Comparison of ENCODE assay signal across 8 cellular contexts in genomic region chr11:68014157-68014965, GRCh38. TPM values are rescaled to one million over a fixed set of nuclear protein-coding genes. Genes with fewer than 3 reads are reported as not detected.
DNase-seq lines count a peak whose midpoint lies in the region; ATAC-seq and TF ChIP-seq lines count a peak whose summit lies in the region.

No MANE protein-coding gene starts in this region.

- H3K4me1 ChIP-seq in HCT116 (ENCODE audit: control insufficient read depth in 1 of 2, insufficient read depth in 2 of 2, low read length in 2 of 2), result peaks cover 79 to 92% of the 10 kb centered on the region in 2 experiments
- peaks cover 39 to 44% of the 10 kb centered on the region in 2 experiments; a peak in 3 of 4 replicates for H3K4me1 ChIP-seq in SK-N-SH (ENCODE audit: control insufficient read depth in 1 of 2, insufficient read depth in 2 of 2, low read depth in 1 of 2, low read length in 1 of 2)
- H3K4me1 ChIP-seq in spleen, result peaks cover 6 to 80% (median 58%) of the 10 kb centered on the region in 6 donors

- DNase-seq in HCT116 (ENCODE audit: low read depth, low spot score), result peak; percentile 64
- no peak for DNase-seq in SK-N-SH
- peak; percentile 86 for DNase-seq in fibroblast of pulmonary artery (ENCODE audit: low read depth)
- DNase-seq in spleen, result no peak
- no peak for DNase-seq in activated gamma-delta T cell treated with Interleukin-2 at 50 U/mL for 16 hours
- DNase-seq in NCI-H1694 (lab: John Stamatoyannopoulos, UW), result no peak
- DNase-seq in dorsolateral prefrontal cortex, result no peak

- no peak for TF ChIP-seq POLR2A in HCT116 (IDR thresholded peaks at IDR 0.05; ENCODE audit: borderline replicate concordance, extremely low read depth, insufficient read depth, insufficient read length)
- no peak for TF ChIP-seq POLR2A in spleen (IDR thresholded peaks at IDR 0.05)

- H4K20me1 ChIP-seq in HCT116 (ENCODE audit: insufficient read depth), result no peaks in the 10 kb centered on the region
- H4K20me1 ChIP-seq in SK-N-SH (ENCODE audit: insufficient read depth), result no peaks in the 10 kb centered on the region

- TF ChIP-seq RAD21 in HCT116 (IDR thresholded peaks at IDR 0.05; ENCODE audit: low read depth), result no peak
- no peak for TF ChIP-seq RAD21 in SK-N-SH (IDR thresholded peaks at IDR 0.05; ENCODE audit: low read length)

- intact Hi-C loops in HCT116 (cut with micrococcal nuclease), result loop anchor here (5.0 kb wide), 1 partner anchor 193 kb away; no protein-coding TSS in a partner anchor
- intact Hi-C loops in spleen (cut with DNase I; ENCODE audit: low total_unique reads), result no loop called here
- intact Hi-C loops in dorsolateral prefrontal cortex (cut with DNase I), result loop anchor here in 1 of 2 donors (5.0 kb wide), 2 partner anchors 108 to 193 kb away; partner anchors contain the start of gene CHKA

- ATAC-seq in HCT116 (peak; percentile 57), GM19395 (IDR thresholded peaks at IDR 0.05; ENCODE audit: unreplicated experiment) (no peak)

- H3K9me3 ChIP-seq in HCT116 (ENCODE audit: control insufficient read depth in 1 of 2, insufficient read depth in 1 of 2, low read depth in 1 of 2, low read length in 2 of 2) (no peaks in the 10 kb centered on the region), SK-N-SH (no peaks in the 10 kb centered on the region), spleen (no peaks in the 10 kb centered on the region)

- POLR2A ChIA-PET in HCT116 (lab: Charles Lee), result interaction anchor here (1.2 to 1.3 kb wide), 3 partner anchors 10 to 16 kb away, joined by 3 to 5 read pairs (median 3); partner anchors contain the start of genes NDUFS8 and UNC93B1
- POLR2A ChIA-PET in SK-N-SH (lab: Yijun Ruan, JAX), result no interaction called here

- no peak for TF ChIP-seq EP300 in SK-N-SH (IDR thresholded peaks at IDR 0.05; ENCODE audit: borderline replicate concordance in 1 of 2, low read depth in 1 of 2, low read length in 1 of 2)

- RAD21 ChIA-PET in HCT116 (lab: Charles Lee; ENCODE audit: low non-redundant PET in 1 of 2, low total read pairs in 2 of 2, uncharacterized antibody in 2 of 2, unreplicated experiment in 2 of 2), result no interaction called here

- H3K9me2 ChIP-seq in HCT116 (ENCODE audit: insufficient read depth) (no peaks in the 10 kb centered on the region), SK-N-SH (no peaks in the 10 kb centered on the region)

- peaks cover 20% of the 10 kb centered on the region; the same call in 1 of the 2 replicates for H3K79me2 ChIP-seq in HCT116 (ENCODE audit: insufficient read depth, low read length)
- peaks cover 18% of the 10 kb centered on the region for H3K79me2 ChIP-seq in SK-N-SH (ENCODE audit: insufficient read depth)

- H3K9ac ChIP-seq in HCT116 (ENCODE audit: low read length) (peak overlapping the region; percentile 86), SK-N-SH (peak overlapping the region; percentile 76)

- peaks cover 15% of the 10 kb centered on the region for H3F3A ChIP-seq in SK-N-SH (replicated peaks; ENCODE audit: insufficient read depth)

- CTCF ChIA-PET in HCT116 (lab: Charles Lee) (interaction anchor here (0.8 kb wide), 1 partner anchor 59 kb away, joined by 3 read pairs; no protein-coding TSS in a partner anchor), SK-N-SH (lab: Yijun Ruan, JAX) (interaction anchor here (0.9 to 1.4 kb wide), 4 partner anchors 82 to 197 kb away, joined by 3 read pairs; no protein-coding TSS in a partner anchor)

- no peaks in the 10 kb centered on the region for H3K27me3 ChIP-seq in HCT116 (ENCODE audit: insufficient read depth, low read length)
- no peaks in the 10 kb centered on the region for H3K27me3 ChIP-seq in SK-N-SH (ENCODE audit: insufficient read depth)
- H3K27me3 ChIP-seq in spleen (replicated peaks in 1 of 7), result peaks cover 0 to 5% (median 0%) of the 10 kb centered on the region in 7 donors
- H3K27me3 ChIP-seq in dorsolateral prefrontal cortex, result no peaks in the 10 kb centered on the region

- BruUV-seq in HCT116 (replicated peaks; lab: Mats Ljungman, UMichigan), result TSS peak; percentile 79

- H3K4me3 ChIP-seq in HCT116 (replicated peaks in 1 of 2; ENCODE audit: low read depth in 1 of 2, low read length in 2 of 2) (peak overlapping the region; percentile 36 to 51), SK-N-SH (ENCODE audit: low read depth in 2 of 2, low read length in 1 of 2) (no peak overlapping the region), fibroblast of pulmonary artery (replicated peaks; ENCODE audit: low read depth, low read length) (no peak overlapping the region), spleen (peak overlapping the region in 1 of 8 donors; percentile 5), dorsolateral prefrontal cortex (no peak overlapping the region)

- H3K4me2 ChIP-seq in HCT116 (ENCODE audit: low read length), result peak overlapping the region; percentile 97
- peak overlapping the region; percentile 64 for H3K4me2 ChIP-seq in SK-N-SH

- WGBS in SK-N-SH (ENCODE audit: low lambda C conversion rate), result 32% methylated on average over 13 of the region's 17 CpGs
- 29 to 50% (median 49%) methylated on average over 15 to 17 of the region's 17 CpGs for WGBS in spleen, 5 donors

- TF ChIP-seq CTCF in HCT116 (IDR thresholded peaks at IDR 0.05 in 2 of 3, conservative IDR thresholded peaks at IDR 0.05 in 1 of 3; ENCODE audit: borderline replicate concordance in 1 of 3, insufficient read depth in 1 of 3, low read depth in 2 of 3, low read length in 2 of 3), result no peak
- TF ChIP-seq CTCF in SK-N-SH (IDR thresholded peaks at IDR 0.05), result no peak
- TF ChIP-seq CTCF in fibroblast of pulmonary artery (IDR thresholded peaks at IDR 0.05; ENCODE audit: low read length, missing control alignments), result no peak
- TF ChIP-seq CTCF in spleen (IDR thresholded peaks at IDR 0.05 in 8 of 11, conservative IDR thresholded peaks at IDR 0.05 in 3 of 11), result no peak
- no peak for TF ChIP-seq CTCF in dorsolateral prefrontal cortex (IDR thresholded peaks at IDR 0.05 in 54 of 56, conservative IDR thresholded peaks at IDR 0.05 in 2 of 56; ENCODE audit: low read depth in 1 of 56, partially characterized antibody in 56 of 56)

- no peak overlapping the region for H2AFZ ChIP-seq in HCT116 (ENCODE audit: low read depth, low read length, poor library complexity, severe bottlenecking)
- H2AFZ ChIP-seq in SK-N-SH (ENCODE audit: low read depth), result no peak overlapping the region

- no peaks in the 10 kb centered on the region for H3K36me3 ChIP-seq in HCT116 (ENCODE audit: control insufficient read depth in 1 of 2, insufficient read depth in 2 of 2, low read length in 2 of 2)
- H3K36me3 ChIP-seq in SK-N-SH (replicated peaks in 1 of 2; ENCODE audit: control insufficient read depth in 1 of 2, insufficient read depth in 2 of 2, low read length in 1 of 2), result no peaks in the 10 kb centered on the region
- peaks cover 0 to 51% (median 0%) of the 10 kb centered on the region in 6 donors for H3K36me3 ChIP-seq in spleen

- H3K27ac ChIP-seq in HCT116 (ENCODE audit: low read depth, low read length) (peak overlapping the region; percentile 96), SK-N-SH (ENCODE audit: low read depth in 2 of 2, low read length in 1 of 2) (peak overlapping the region; percentile 80 to 96; a peak in 3 of 4 replicates), spleen (peak overlapping the region in 6 of 8 donors; percentile 5 to 93 (median 90)), dorsolateral prefrontal cortex (peak overlapping the region in 2 of 59 donors; percentile 44 to 47)

TF ChIP-seq in HCT116, 20 proteins besides CTCF, POLR2A, EP300 and RAD21 (continues in another document):
- no peak for TF ChIP-seq SIN3A (IDR thresholded peaks at IDR 0.05; ENCODE audit: low read depth)

TF ChIP-seq in SK-N-SH, 30 proteins besides CTCF, POLR2A, EP300 and RAD21 (continues in another document):
- peak; percentile 16; the same call in 1 of the 2 replicates for TF ChIP-seq PBX3 (IDR thresholded peaks at IDR 0.05)
- peak; percentile 31; the same call in 1 of the 2 replicates for TF ChIP-seq NFIC (IDR thresholded peaks at IDR 0.05; ENCODE audit: borderline replicate concordance)

RNA-seq across cellular contexts. Expression of gene ALDH3B1, which starts 4.2 kb away (rescaled TPM):
- total RNA-seq in HCT116 (2021; ENCODE audit: unreplicated experiment), result 25.5 TPM
- 28.9 and 39.8 TPM in 2 replicates for polyA plus RNA-seq in HCT116 (2012)
- polyA plus RNA-seq in SK-N-SH (2012; rRNA removed), result 14.9 and 15.9 TPM in 2 replicates
- 6.7 and 10.3 TPM in 2 replicates for polyA plus RNA-seq in SK-N-SH (2012; cell fraction: cytosol; rRNA removed)
- polyA plus RNA-seq in SK-N-SH (2012; cell fraction: nucleus; rRNA removed), result 20.7 and 23.3 TPM in 2 replicates
- 10 to 100 TPM; 24.8 to 46.8 (median 37.8) TPM for total RNA-seq in spleen
- 10 to 100 TPM in 1 of 3 donors, 1 to 10 TPM in 2; 7.8 to 16.4 (median 7.9) TPM for polyA plus RNA-seq in spleen
- total RNA-seq in dorsolateral prefrontal cortex, result 1 to 10 TPM; 1.2 to 7.7 (median 3.1) TPM

RNA-seq across cellular contexts. Expression of gene UNC93B1, which starts 10.5 kb away (rescaled TPM):
- 72.9 TPM for total RNA-seq in HCT116 (2021; ENCODE audit: unreplicated experiment)
- 55.1 and 67.6 TPM in 2 replicates for polyA plus RNA-seq in HCT116 (2012)
- 28.9 and 30.9 TPM in 2 replicates for polyA plus RNA-seq in SK-N-SH (2012; rRNA removed)
- 9.1 and 18.1 TPM in 2 replicates for polyA plus RNA-seq in SK-N-SH (2012; cell fraction: cytosol; rRNA removed)
- 85.6 and 104 TPM in 2 replicates for polyA plus RNA-seq in SK-N-SH (2012; cell fraction: nucleus; rRNA removed)
- total RNA-seq in spleen, result 100 to 1,000 TPM; 110 to 151 (median 128) TPM
- 100 to 1,000 TPM; 112 to 192 (median 162) TPM for polyA plus RNA-seq in spleen
- total RNA-seq in dorsolateral prefrontal cortex, result 10 to 100 TPM in 80 of 120 experiments, 1 to 10 TPM in 40; 5.7 to 20.9 (median 11.2) TPM

RNA-seq across cellular contexts. Expression of gene NDUFS8, which starts 16.1 kb away (rescaled TPM):
- total RNA-seq in HCT116 (2021; ENCODE audit: unreplicated experiment) (189 TPM), spleen (100 to 1,000 TPM in 2 of 7 donors, 10 to 100 TPM in 5; 75.4 to 125 (median 91.5) TPM), dorsolateral prefrontal cortex (100 to 1,000 TPM in 119 of 120 experiments, 10 to 100 TPM in 1; 98.7 to 186 (median 138) TPM)
- polyA plus RNA-seq in HCT116 (2012), result 245 and 268 TPM in 2 replicates
- polyA plus RNA-seq in SK-N-SH (2012; rRNA removed) (87.2 and 123 TPM in 2 replicates), spleen (100 to 1,000 TPM in 2 of 3 donors, 10 to 100 TPM in 1; 94.8 to 132 (median 105) TPM)
- 58.2 and 80.4 TPM in 2 replicates for polyA plus RNA-seq in SK-N-SH (2012; cell fraction: cytosol; rRNA removed)
- polyA plus RNA-seq in SK-N-SH (2012; cell fraction: nucleus; rRNA removed), result 123 and 172 TPM in 2 replicates

RNA-seq across cellular contexts. Expression of gene TCIRG1, which starts 24.5 kb away (rescaled TPM):
- total RNA-seq in HCT116 (2021; ENCODE audit: unreplicated experiment), result 101 TPM
- polyA plus RNA-seq in HCT116 (2012), result 88.7 and 97.2 TPM in 2 replicates
- polyA plus RNA-seq in SK-N-SH (2012; rRNA removed), result 0.58 and 0.73 TPM in 2 replicates
- 0.13 and 0.29 TPM in 2 replicates for polyA plus RNA-seq in SK-N-SH (2012; cell fraction: cytosol; rRNA removed)
- 4.8 and 6.8 TPM in 2 replicates for polyA plus RNA-seq in SK-N-SH (2012; cell fraction: nucleus; rRNA removed)
- 100 to 1,000 TPM; 286 to 540 (median 360) TPM for total RNA-seq in spleen
- polyA plus RNA-seq in spleen, result 100 to 1,000 TPM; 199 to 707 (median 698) TPM
- 10 to 100 TPM in 110 of 120 experiments, 1 to 10 TPM in 10; 6.5 to 49.6 (median 16.9) TPM for total RNA-seq in dorsolateral prefrontal cortex

Comparison
In these comparisons a context has a peak if more than half of its experiments do, and no peak if none do; other contexts are left out.
1. DNase-seq: peak in HCT116 (single experiment) and fibroblast of pulmonary artery (single experiment); none in SK-N-SH (single experiment), spleen (single experiment), activated gamma-delta T cell treated with Interleukin-2 at 50 U/mL for 16 hours (single experiment), NCI-H1694 (single experiment) and dorsolateral prefrontal cortex (0 of 10).
2. H3K4me3 ChIP-seq: peak in HCT116 (2 of 2); none in SK-N-SH (0 of 2), fibroblast of pulmonary artery (single experiment) and dorsolateral prefrontal cortex (0 of 59).
3. Of the 11 proteins assayed by ChIP-seq in both SK-N-SH and HCT116: peak only in SK-N-SH: MAX; only in HCT116: POLR2AphosphoS5 and YY1; in both: none; in neither: 8.